ENCODE assay signal across 1 cellular context in the genomic region with DNA sequence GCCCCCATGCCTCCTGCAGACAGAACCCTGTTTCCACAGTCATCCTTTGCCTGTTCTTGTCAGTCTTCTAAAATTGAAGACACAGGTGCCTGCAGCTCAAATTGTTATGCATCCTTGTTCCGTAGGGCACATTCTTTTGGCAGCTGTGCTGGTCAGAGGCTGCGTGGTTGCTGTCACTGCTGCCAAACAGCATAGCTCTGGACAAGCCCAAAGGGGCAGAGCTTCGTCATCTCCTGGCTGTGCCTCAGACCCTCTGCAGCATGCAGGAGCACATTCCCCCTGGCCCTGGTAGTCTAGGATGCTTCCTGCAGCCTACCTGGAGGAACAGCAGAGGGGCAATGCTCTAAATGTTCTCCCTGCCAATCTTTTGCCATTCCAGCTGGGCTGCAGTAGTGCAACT.
TF ChIP-seq lines count a peak whose summit lies in the region.

No MANE protein-coding gene starts in this region.

TF ChIP-seq in GM23338, 12 proteins besides CTCF, POLR2A, EP300 and RAD21:
- TF ChIP-seq, protein P1, sequence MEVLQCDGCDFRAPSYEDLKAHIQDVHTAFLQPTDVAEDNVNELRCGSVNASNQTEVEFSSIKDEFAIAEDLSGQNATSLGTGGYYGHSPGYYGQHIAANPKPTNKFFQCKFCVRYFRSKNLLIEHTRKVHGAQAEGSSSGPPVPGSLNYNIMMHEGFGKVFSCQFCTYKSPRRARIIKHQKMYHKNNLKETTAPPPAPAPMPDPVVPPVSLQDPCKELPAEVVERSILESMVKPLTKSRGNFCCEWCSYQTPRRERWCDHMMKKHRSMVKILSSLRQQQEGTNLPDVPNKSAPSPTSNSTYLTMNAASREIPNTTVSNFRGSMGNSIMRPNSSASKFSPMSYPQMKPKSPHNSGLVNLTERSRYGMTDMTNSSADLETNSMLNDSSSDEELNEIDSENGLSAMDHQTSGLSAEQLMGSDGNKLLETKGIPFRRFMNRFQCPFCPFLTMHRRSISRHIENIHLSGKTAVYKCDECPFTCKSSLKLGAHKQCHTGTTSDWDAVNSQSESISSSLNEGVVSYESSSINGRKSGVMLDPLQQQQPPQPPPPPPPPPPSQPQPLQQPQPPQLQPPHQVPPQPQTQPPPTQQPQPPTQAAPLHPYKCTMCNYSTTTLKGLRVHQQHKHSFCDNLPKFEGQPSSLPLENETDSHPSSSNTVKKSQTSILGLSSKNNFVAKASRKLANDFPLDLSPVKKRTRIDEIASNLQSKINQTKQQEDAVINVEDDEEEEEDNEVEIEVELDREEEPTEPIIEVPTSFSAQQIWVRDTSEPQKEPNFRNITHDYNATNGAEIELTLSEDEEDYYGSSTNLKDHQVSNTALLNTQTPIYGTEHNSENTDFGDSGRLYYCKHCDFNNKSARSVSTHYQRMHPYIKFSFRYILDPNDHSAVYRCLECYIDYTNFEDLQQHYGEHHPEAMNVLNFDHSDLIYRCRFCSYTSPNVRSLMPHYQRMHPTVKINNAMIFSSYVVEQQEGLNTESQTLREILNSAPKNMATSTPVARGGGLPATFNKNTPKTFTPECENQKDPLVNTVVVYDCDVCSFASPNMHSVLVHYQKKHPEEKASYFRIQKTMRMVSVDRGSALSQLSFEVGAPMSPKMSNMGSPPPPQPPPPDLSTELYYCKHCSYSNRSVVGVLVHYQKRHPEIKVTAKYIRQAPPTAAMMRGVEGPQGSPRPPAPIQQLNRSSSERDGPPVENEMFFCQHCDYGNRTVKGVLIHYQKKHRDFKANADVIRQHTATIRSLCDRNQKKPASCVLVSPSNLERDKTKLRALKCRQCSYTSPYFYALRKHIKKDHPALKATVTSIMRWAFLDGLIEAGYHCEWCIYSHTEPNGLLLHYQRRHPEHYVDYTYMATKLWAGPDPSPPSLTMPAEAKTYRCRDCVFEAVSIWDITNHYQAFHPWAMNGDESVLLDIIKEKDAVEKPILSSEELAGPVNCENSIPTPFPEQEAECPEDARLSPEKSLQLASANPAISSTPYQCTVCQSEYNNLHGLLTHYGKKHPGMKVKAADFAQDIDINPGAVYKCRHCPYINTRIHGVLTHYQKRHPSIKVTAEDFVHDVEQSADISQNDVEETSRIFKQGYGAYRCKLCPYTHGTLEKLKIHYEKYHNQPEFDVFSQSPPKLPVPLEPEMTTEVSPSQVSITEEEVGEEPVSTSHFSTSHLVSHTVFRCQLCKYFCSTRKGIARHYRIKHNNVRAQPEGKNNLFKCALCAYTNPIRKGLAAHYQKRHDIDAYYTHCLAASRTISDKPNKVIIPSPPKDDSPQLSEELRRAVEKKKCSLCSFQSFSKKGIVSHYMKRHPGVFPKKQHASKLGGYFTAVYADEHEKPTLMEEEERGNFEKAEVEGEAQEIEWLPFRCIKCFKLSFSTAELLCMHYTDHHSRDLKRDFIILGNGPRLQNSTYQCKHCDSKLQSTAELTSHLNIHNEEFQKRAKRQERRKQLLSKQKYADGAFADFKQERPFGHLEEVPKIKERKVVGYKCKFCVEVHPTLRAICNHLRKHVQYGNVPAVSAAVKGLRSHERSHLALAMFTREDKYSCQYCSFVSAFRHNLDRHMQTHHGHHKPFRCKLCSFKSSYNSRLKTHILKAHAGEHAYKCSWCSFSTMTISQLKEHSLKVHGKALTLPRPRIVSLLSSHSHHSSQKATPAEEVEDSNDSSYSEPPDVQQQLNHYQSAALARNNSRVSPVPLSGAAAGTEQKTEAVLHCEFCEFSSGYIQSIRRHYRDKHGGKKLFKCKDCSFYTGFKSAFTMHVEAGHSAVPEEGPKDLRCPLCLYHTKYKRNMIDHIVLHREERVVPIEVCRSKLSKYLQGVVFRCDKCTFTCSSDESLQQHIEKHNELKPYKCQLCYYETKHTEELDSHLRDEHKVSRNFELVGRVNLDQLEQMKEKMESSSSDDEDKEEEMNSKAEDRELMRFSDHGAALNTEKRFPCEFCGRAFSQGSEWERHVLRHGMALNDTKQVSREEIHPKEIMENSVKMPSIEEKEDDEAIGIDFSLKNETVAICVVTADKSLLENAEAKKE (CRISPR knock-in tag; IDR thresholded peaks at IDR 0.05): no peak
- no peak for TF ChIP-seq EZH2phosphoT487 (IDR thresholded peaks at IDR 0.05; ENCODE audit: unreplicated experiment)
- TF ChIP-seq EZH2 (IDR thresholded peaks at IDR 0.05; ENCODE audit: low read depth, unreplicated experiment): no peak
- no peak for TF ChIP-seq ZNF331 (CRISPR knock-in tag; IDR thresholded peaks at IDR 0.05; ENCODE audit: low read depth)
- no peak for TF ChIP-seq STAT1 (IDR thresholded peaks at IDR 0.05; ENCODE audit: unreplicated experiment)
- TF ChIP-seq CREB1 (CRISPR knock-in tag; IDR thresholded peaks at IDR 0.05; ENCODE audit: low read depth): no peak
- no peak for TF ChIP-seq ETS1 (IDR thresholded peaks at IDR 0.05)
- no peak for TF ChIP-seq POLR2AphosphoS5 (IDR thresholded peaks at IDR 0.05; ENCODE audit: low read depth)
- no peak for TF ChIP-seq ZNF114 (CRISPR knock-in tag; IDR thresholded peaks at IDR 0.05)
- TF ChIP-seq REST (IDR thresholded peaks at IDR 0.05; ENCODE audit: unreplicated experiment): no peak
- TF ChIP-seq NANOG (IDR thresholded peaks at IDR 0.05; ENCODE audit: borderline replicate concordance): no peak
- TF ChIP-seq JUNB (IDR thresholded peaks at IDR 0.05; ENCODE audit: unreplicated experiment): no peak
